In genomic region chr3:126356373-126357298, GRCh38 we compare ENCODE assay signal across 1 cellular context.
TF ChIP-seq lines count a peak whose summit lies in the region.

No MANE protein-coding gene starts in this region.

TF ChIP-seq in SK-N-SH treated with all-trans-retinoic acid at 6 μM for 48 hours, 23 proteins besides CTCF, POLR2A, EP300 and RAD21 (continued from another document):
- no peak for TF ChIP-seq ZNF565 (CRISPR knock-in tag; conservative IDR thresholded peaks at IDR 0.05; ENCODE audit: low read depth)
- no peak for TF ChIP-seq CSRNP3 (CRISPR knock-in tag; IDR thresholded peaks at IDR 0.05)
- TF ChIP-seq PPARA (CRISPR knock-in tag; IDR thresholded peaks at IDR 0.05; ENCODE audit: borderline replicate concordance): no peak
- no peak for TF ChIP-seq ZFP3 (CRISPR knock-in tag; IDR thresholded peaks at IDR 0.05)
- no peak for TF ChIP-seq OSR1 (CRISPR knock-in tag; IDR thresholded peaks at IDR 0.05)
TF ChIP-seq in SK-N-SH treated with all-trans-retinoic acid at 6 μM for 48 hours: peak in this region for 0.
